Comparison of ENCODE assay signal across 19 cellular contexts in genomic region chr1:15436881-15437449, GRCh38. TPM values are rescaled to one million over a fixed set of nuclear protein-coding genes. Genes with fewer than 3 reads are reported as not detected.
"Had no signal": no experiment of that assay in that cellular context is flagged by ENCODE, and none has a peak within 500 bp of the region (broad histone marks: within the 10 kb centered on the region; RNA-seq: fewer than 3 reads in every experiment).

No MANE protein-coding gene starts in this region.

- H3K4me1 ChIP-seq: colonic mucosa, tibial nerve, uterus had no signal

- H3K4me3 ChIP-seq: colonic mucosa, lower lobe of right lung, tibial nerve, uterus had no signal

- H3K27ac Mint-ChIP-seq: activated naive CD8-positive, alpha-beta T cell treated with anti-CD3 and anti-CD28 coated beads for 36 hours; activated T-helper 1 cell treated with anti-CD3 and anti-CD28 coated beads, Interleukin-12 subunit alpha, Interleukin-12 subunit beta, Interleukin-2, Interleukin-4 antibody, amounts not matched to agents 30 ng/mL and 10 ng/mL and 1 ng/mL, durations not matched to agents 14 hours and 24 hours and 36 hours; brain; mesothelial cell of epicardium; stimulated activated naive B cell treated with anti-CD40 and anti-IgM and Interleukin-4, amounts not matched to agents 10 μg/mL and 1 μg/mL and 100 μg/mL, for 72 hours had no signal

- H3K9me3 ChIP-seq: colonic mucosa, lower lobe of right lung, tibial nerve, uterus had no signal

- ATAC-seq: esophagus mucosa; left colon; lower lobe of right lung; stimulated activated naive B cell treated with anti-CD40 and anti-IgM and Interleukin-4, amounts not matched to agents 10 μg/mL and 1 μg/mL and 100 μg/mL, for 72 hours had no signal

- H3K27me3 Mint-ChIP-seq: activated naive CD8-positive, alpha-beta T cell treated with anti-CD3 and anti-CD28 coated beads for 36 hours had no signal

- H3K36me3 Mint-ChIP-seq: activated naive CD8-positive, alpha-beta T cell treated with anti-CD3 and anti-CD28 coated beads for 36 hours; brain; mesothelial cell of epicardium had no signal

- H3K9me3 Mint-ChIP-seq: activated naive CD8-positive, alpha-beta T cell treated with anti-CD3 and anti-CD28 coated beads for 36 hours; activated T-helper 1 cell treated with anti-CD3 and anti-CD28 coated beads, Interleukin-12 subunit alpha, Interleukin-12 subunit beta, Interleukin-2, Interleukin-4 antibody, amounts not matched to agents 30 ng/mL and 10 ng/mL and 1 ng/mL, durations not matched to agents 14 hours and 24 hours and 36 hours; mesothelial cell of epicardium; stimulated activated naive B cell treated with anti-CD40 and anti-IgM and Interleukin-4, amounts not matched to agents 10 μg/mL and 1 μg/mL and 100 μg/mL, for 72 hours had no signal

- H3K4me3 Mint-ChIP-seq: activated naive CD8-positive, alpha-beta T cell treated with anti-CD3 and anti-CD28 coated beads for 36 hours; activated T-helper 1 cell treated with anti-CD3 and anti-CD28 coated beads, Interleukin-12 subunit alpha, Interleukin-12 subunit beta, Interleukin-2, Interleukin-4 antibody, amounts not matched to agents 30 ng/mL and 10 ng/mL and 1 ng/mL, durations not matched to agents 14 hours and 24 hours and 36 hours; brain; mesothelial cell of epicardium; stimulated activated naive B cell treated with anti-CD40 and anti-IgM and Interleukin-4, amounts not matched to agents 10 μg/mL and 1 μg/mL and 100 μg/mL, for 72 hours had no signal

- H3K4me1 Mint-ChIP-seq: activated naive CD8-positive, alpha-beta T cell treated with anti-CD3 and anti-CD28 coated beads for 36 hours; stimulated activated naive B cell treated with anti-CD40 and anti-IgM and Interleukin-4, amounts not matched to agents 10 μg/mL and 1 μg/mL and 100 μg/mL, for 72 hours had no signal

- H3K27ac ChIP-seq: colonic mucosa, lower lobe of right lung, tibial nerve, uterus had no signal

- FAIRE-seq: islet of Langerhans had no signal

- H3K36me3 ChIP-seq: colonic mucosa, lower lobe of right lung, tibial nerve, uterus had no signal

- DNase-seq: activated CD4-positive, CD25-positive, alpha-beta regulatory T cell treated with anti-CD3 and anti-CD28 coated beads, Interleukin-2, amount 50 U/mL, for 72 hours; activated naive CD8-positive, alpha-beta T cell treated with anti-CD3 and anti-CD28 coated beads for 36 hours; amygdala; central memory CD4-positive, alpha-beta T cell; colonic mucosa; left colon; lower lobe of right lung; retina; stimulated activated CD4-positive, alpha-beta T cell treated with anti-CD3 and anti-CD28 coated beads, Interleukin-4, amount 100 ng/mL, for 1 hour; stimulated activated naive B cell treated with anti-CD40 and anti-IgM and Interleukin-4, amounts not matched to agents 10 μg/mL and 1 μg/mL and 100 μg/mL, for 72 hours; uterus had no signal

- H3K27me3 ChIP-seq: colonic mucosa, tibial nerve, uterus had no signal

RNA-seq across cellular contexts. Expression of gene CTRC, which starts 1.3 kb away (rescaled TPM):
- total RNA-seq: activated CD8-positive, alpha-beta memory T cell treated with anti-CD3 and anti-CD28 coated beads for 36 hours; esophagus mucosa; lower lobe of right lung; skeletal muscle tissue had no signal

RNA-seq across cellular contexts. Expression of gene CELA2A, which starts 19.6 kb away (rescaled TPM):
- total RNA-seq: activated CD8-positive, alpha-beta memory T cell treated with anti-CD3 and anti-CD28 coated beads for 36 hours; activated naive CD8-positive, alpha-beta T cell treated with anti-CD3 and anti-CD28 coated beads for 36 hours; activated T-helper 1 cell treated with anti-CD3 and anti-CD28 coated beads, Interleukin-12 subunit alpha, Interleukin-12 subunit beta, Interleukin-2, Interleukin-4 antibody, amounts not matched to agents 30 ng/mL and 10 ng/mL and 1 ng/mL, durations not matched to agents 14 hours and 24 hours and 36 hours; left colon; lower lobe of right lung; mesothelial cell of epicardium; skeletal muscle tissue; uterus had no signal

RNA-seq across cellular contexts. Expression of gene CELA2B, which starts 38.9 kb away (rescaled TPM):
- total RNA-seq: activated CD8-positive, alpha-beta memory T cell treated with anti-CD3 and anti-CD28 coated beads for 36 hours; activated naive CD8-positive, alpha-beta T cell treated with anti-CD3 and anti-CD28 coated beads for 36 hours; activated T-helper 1 cell treated with anti-CD3 and anti-CD28 coated beads, Interleukin-12 subunit alpha, Interleukin-12 subunit beta, Interleukin-2, Interleukin-4 antibody, amounts not matched to agents 30 ng/mL and 10 ng/mL and 1 ng/mL, durations not matched to agents 14 hours and 24 hours and 36 hours; esophagus mucosa; left colon; lower lobe of right lung; mesothelial cell of epicardium; tibial nerve; uterus had no signal
